ENCODE assay signal across 9 cellular contexts in genomic region chr2:61015971-61016370, GRCh38. TPM values are rescaled to one million over a fixed set of nuclear protein-coding genes. Genes with fewer than 3 reads are reported as not detected.
DNase-seq lines count a peak whose midpoint lies in the region; ATAC-seq and TF ChIP-seq lines count a peak whose summit lies in the region.
"Had no signal": no experiment of that assay in that cellular context is flagged by ENCODE, and none has a peak within 500 bp of the region (broad histone marks: within the 10 kb centered on the region; RNA-seq: fewer than 3 reads in every experiment).

No MANE protein-coding gene starts in this region.

- H3K36me3 Mint-ChIP-seq in GM23338 (ENCODE audit: low read depth) = peaks cover 3% of the 10 kb centered on the region; the same call in 2 of the 3 replicates

- TF ChIP-seq POLR2A in esophagus squamous epithelium (IDR thresholded peaks at IDR 0.05) = no peak

- H3K9me3 ChIP-seq in esophagus squamous epithelium = no peaks in the 10 kb centered on the region
- H3K9me3 ChIP-seq: uterus had no signal

- no peaks in the 10 kb centered on the region for H3K9me2 ChIP-seq in GM23338 (ENCODE audit: insufficient read depth)

- peak overlapping the region; percentile 85 for H3K4me2 ChIP-seq in GM23338

- TF ChIP-seq CTCF in GM23338 (conservative IDR thresholded peaks at IDR 0.05; ENCODE audit: low read depth in 2 of 2) (no peak), RWPE1 (conservative IDR thresholded peaks at IDR 0.05; ENCODE audit: low read depth) (no peak), esophagus squamous epithelium (IDR thresholded peaks at IDR 0.05) (no peak)

- ATAC-seq in GM23338 (no peak), GM19324 (IDR thresholded peaks at IDR 0.05; ENCODE audit: low FRiP score, unreplicated experiment) (no peak)

- no peak overlapping the region for H3K27ac Mint-ChIP-seq in GM23338

- H3K4me3 ChIP-seq in GM23338 (peak overlapping the region; percentile 57), esophagus squamous epithelium (peak overlapping the region; percentile 63 to 94 (median 78)), rectal smooth muscle tissue (ENCODE audit: low read length) (peak overlapping the region; percentile 91)

- H3K9me3 Mint-ChIP-seq in GM23338 = no peaks in the 10 kb centered on the region

- H3K9ac ChIP-seq in rectal smooth muscle tissue (ENCODE audit: low read length) = no peak overlapping the region

- H3K4me1 ChIP-seq in GM23338 (ENCODE audit: insufficient read depth) (peaks cover 14% of the 10 kb centered on the region), esophagus squamous epithelium (peaks cover 10 to 71% (median 20%) of the 10 kb centered on the region in 3 donors), rectal smooth muscle tissue (ENCODE audit: control insufficient read depth, insufficient read depth, low read length) (no peaks in the 10 kb centered on the region)

- peaks cover 14% of the 10 kb centered on the region for H3K4me1 Mint-ChIP-seq in GM23338

- no peak for DNase-seq in GM23338 (ENCODE audit: low spot score)
- DNase-seq in RWPE1 (ENCODE audit: low spot score) = peak; percentile 20
- DNase-seq in esophagus squamous epithelium (lab: John Stamatoyannopoulos, UW) = no peak
- no peak for DNase-seq in SK-N-DZ (ENCODE audit: low spot score)
- DNase-seq in OCI-M2 (lab: John Stamatoyannopoulos, UW; ENCODE audit: unreplicated experiment) = no peak
- DNase-seq in amniotic stem cell (lab: John Stamatoyannopoulos, UW) = no peak
- DNase-seq: uterus had no signal

- H3K79me2 ChIP-seq in GM23338 (replicated peaks; ENCODE audit: insufficient read depth) = peaks cover 28% of the 10 kb centered on the region

- POLR2A ChIA-PET in RWPE1 (lab: Yijun Ruan, JAX; ENCODE audit: low non-redundant PET) = no interaction called here

- H3K27me3 ChIP-seq in GM23338 (ENCODE audit: insufficient read depth) = no peaks in the 10 kb centered on the region
- no peaks in the 10 kb centered on the region for H3K27me3 ChIP-seq in esophagus squamous epithelium
- no peaks in the 10 kb centered on the region for H3K27me3 ChIP-seq in rectal smooth muscle tissue (ENCODE audit: control insufficient read depth, insufficient read depth, low read length)
- H3K27me3 ChIP-seq: uterus had no signal

- no peaks in the 10 kb centered on the region for H4K20me1 ChIP-seq in GM23338 (replicated peaks; ENCODE audit: insufficient read depth)

- peak overlapping the region; percentile 98; the same call in 1 of the 2 replicates for H3K27ac ChIP-seq in GM23338 (ENCODE audit: low read depth)
- no peak overlapping the region for H3K27ac ChIP-seq in RWPE1
- peak overlapping the region; percentile 88 to 96 (median 92) for H3K27ac ChIP-seq in esophagus squamous epithelium
- no peak overlapping the region for H3K27ac ChIP-seq in rectal smooth muscle tissue (ENCODE audit: low read depth, low read length)

- H3K4me3 Mint-ChIP-seq in GM23338 = peak overlapping the region; percentile 98

- H3K36me3 ChIP-seq in GM23338 (ENCODE audit: insufficient read depth) (no peaks in the 10 kb centered on the region), esophagus squamous epithelium (peaks cover 0 to 3% (median under 1%) of the 10 kb centered on the region in 3 donors), rectal smooth muscle tissue (ENCODE audit: control insufficient read depth, insufficient read depth, low read length) (no peaks in the 10 kb centered on the region)
- H3K36me3 ChIP-seq: uterus had no signal

- no peaks in the 10 kb centered on the region for H3F3A ChIP-seq in GM23338 (replicated peaks; ENCODE audit: low read depth)

- H3K27me3 Mint-ChIP-seq in GM23338 (ENCODE audit: insufficient read depth, low read depth, poor library complexity) = peaks cover 4% of the 10 kb centered on the region

- 14 to 15% methylated on average over 2 of the region's 2 CpGs for WGBS in esophagus squamous epithelium, 2 donors

- intact Hi-C loops in esophagus squamous epithelium (cut with DNase I) = no loop called here

- CTCF ChIA-PET in RWPE1 (lab: Yijun Ruan, JAX) = no interaction called here

- 0 out of 2 replicates have a peak overlapping the region, but pooled peaks have one; percentile 49 for H2AFZ ChIP-seq in GM23338

TF ChIP-seq in GM23338, 12 proteins besides CTCF, POLR2A, EP300 and RAD21 (continues in another document):
- TF ChIP-seq EZH2phosphoT487 (IDR thresholded peaks at IDR 0.05; ENCODE audit: unreplicated experiment) = no peak
- TF ChIP-seq ZNF331 (CRISPR knock-in tag; IDR thresholded peaks at IDR 0.05; ENCODE audit: low read depth) = no peak
- TF ChIP-seq ZNF114 (CRISPR knock-in tag; IDR thresholded peaks at IDR 0.05) = no peak
- no peak for TF ChIP-seq STAT1 (IDR thresholded peaks at IDR 0.05; ENCODE audit: unreplicated experiment)
- TF ChIP-seq CREB1 (CRISPR knock-in tag; IDR thresholded peaks at IDR 0.05; ENCODE audit: low read depth) = no peak
- no peak for TF ChIP-seq ZNF462 (CRISPR knock-in tag; IDR thresholded peaks at IDR 0.05)

RNA-seq across cellular contexts. Expression of gene PEX13, which starts 1.5 kb away (rescaled TPM):
- 29.2 and 35.1 TPM in 2 replicates for total RNA-seq in GM23338 (2014; rRNA removed; shearing (Covaris generic))
- 15.8 and 16.9 TPM in 2 replicates for polyA plus RNA-seq in GM23338 (2016; fragmentation: Nextera tagmentation; extraction: Ambion mirVana)
- 10 to 100 TPM; 19.6 to 39.3 (median 28.5) TPM for total RNA-seq in esophagus squamous epithelium
- 39.6 and 43.1 TPM in 2 replicates for polyA plus RNA-seq in SK-N-DZ (2014; cell fraction: cytosol; rRNA removed)
- 27.0 and 27.1 TPM in 2 replicates for polyA plus RNA-seq in SK-N-DZ (2014; cell fraction: nucleus; rRNA removed)

RNA-seq across cellular contexts. Expression of gene PUS10, which starts 2.1 kb away (rescaled TPM):
- total RNA-seq in GM23338 (2014; rRNA removed; shearing (Covaris generic)) = 2.5 and 3.5 TPM in 2 replicates
- 1.7 and 2.2 TPM in 2 replicates for polyA plus RNA-seq in GM23338 (2016; fragmentation: Nextera tagmentation; extraction: Ambion mirVana)
- 1 to 10 TPM; 3.7 to 9.1 (median 5.4) TPM for total RNA-seq in esophagus squamous epithelium
- polyA plus RNA-seq in SK-N-DZ (2014; cell fraction: cytosol; rRNA removed) = 6.1 and 10.5 TPM in 2 replicates
- 4.3 and 5.2 TPM in 2 replicates for polyA plus RNA-seq in SK-N-DZ (2014; cell fraction: nucleus; rRNA removed)

RNA-seq across cellular contexts. Expression of gene SANBR, which starts 49.7 kb away (rescaled TPM):
- 10.8 TPM in 2 replicates for total RNA-seq in GM23338 (2014; rRNA removed; shearing (Covaris generic))
- polyA plus RNA-seq in GM23338 (2016; fragmentation: Nextera tagmentation; extraction: Ambion mirVana) = 5.0 and 8.4 TPM in 2 replicates
- 1 to 10 TPM; 2.8 to 6.7 (median 5.2) TPM for total RNA-seq in esophagus squamous epithelium
- polyA plus RNA-seq in SK-N-DZ (2014; cell fraction: cytosol; rRNA removed) = 12.9 and 13.6 TPM in 2 replicates
- 17.5 and 25.1 TPM in 2 replicates for polyA plus RNA-seq in SK-N-DZ (2014; cell fraction: nucleus; rRNA removed)

Comparison
In these comparisons a context has a peak if more than half of its experiments do, and no peak if none do; other contexts are left out.
1. H3K27ac ChIP-seq: peak in GM23338 (single experiment) and esophagus squamous epithelium (4 of 4); none in RWPE1 (single experiment) and rectal smooth muscle tissue (single experiment).
2. Peak in every context shown above with its lines, with median percentiles within 50 percentile points of each other: H3K4me3 ChIP-seq.